Comparison of ENCODE assay signal across 8 cellular contexts in the genomic region with DNA sequence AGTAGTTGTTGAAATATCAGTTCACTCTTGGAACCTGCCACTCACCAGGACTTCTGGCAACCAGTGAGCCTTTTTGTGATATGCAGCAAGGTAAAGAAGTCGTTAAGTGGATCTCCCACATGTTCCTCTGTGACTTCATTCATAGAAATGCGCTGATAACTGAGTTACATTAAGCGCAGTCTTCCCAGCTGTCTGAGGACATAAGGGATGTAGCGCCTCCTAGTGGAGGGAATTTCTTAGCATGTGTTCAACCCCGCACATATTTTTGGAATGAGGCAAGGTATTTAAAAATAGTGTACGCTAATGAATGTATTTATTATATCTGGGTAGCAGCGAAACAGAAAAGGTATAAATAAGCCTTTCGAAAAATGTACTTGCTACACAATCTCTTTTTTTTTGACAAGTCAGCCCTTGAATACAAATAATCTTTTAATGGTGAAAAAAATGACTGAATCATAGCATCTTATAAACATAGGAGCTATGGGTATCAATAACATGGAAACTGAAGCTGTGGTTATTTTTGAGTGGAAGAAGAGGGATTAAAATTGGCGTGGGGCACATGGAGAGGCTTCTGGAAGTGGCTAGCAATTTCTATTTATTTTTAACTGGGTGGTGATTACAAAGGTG. TPM values are rescaled to one million over a fixed set of nuclear protein-coding genes. Genes with fewer than 3 reads are reported as not detected.
DNase-seq lines count a peak whose midpoint lies in the region; ATAC-seq and TF ChIP-seq lines count a peak whose summit lies in the region.

No MANE protein-coding gene starts in this region.

- no peaks in the 10 kb centered on the region for H3K36me3 Mint-ChIP-seq in WTC11

- peaks cover 2% of the 10 kb centered on the region for H3K79me2 ChIP-seq in ACC112 (ENCODE audit: control insufficient read depth, insufficient read depth, low read length, unreplicated experiment)

- peak overlapping the region; percentile 11; the same call in 1 of the 2 replicates for H3K4me3 ChIP-seq in ACC112 (ENCODE audit: low read depth, low read length)
- H3K4me3 ChIP-seq in fibroblast of the aortic adventitia (ENCODE audit: low read depth, low read length) = no peak overlapping the region
- no peak overlapping the region for H3K4me3 ChIP-seq in neuronal stem cell (ENCODE audit: low read length in 2 of 2)
- H3K4me3 ChIP-seq in effector memory CD4-positive, alpha-beta T cell (ENCODE audit: insufficient read depth, low read depth, low read length, poor library complexity, severe bottlenecking) = no peak overlapping the region

- H3K36me3 ChIP-seq in ACC112 (ENCODE audit: insufficient read depth, low read length) (no peaks in the 10 kb centered on the region; the same call in 1 of the 2 replicates), neuronal stem cell (replicated peaks in 1 of 2; ENCODE audit: control insufficient read depth in 2 of 2, insufficient read depth in 2 of 2, low read length in 2 of 2) (no peaks in the 10 kb centered on the region)
- no peaks in the 10 kb centered on the region for H3K36me3 ChIP-seq in effector memory CD4-positive, alpha-beta T cell (ENCODE audit: control insufficient read depth, insufficient read depth, low read length)

- H3K4me3 Mint-ChIP-seq in WTC11 = no peak overlapping the region

- H3K27me3 Mint-ChIP-seq in WTC11 (ENCODE audit: low read depth) = no peaks in the 10 kb centered on the region

- H3K18ac ChIP-seq in neuronal stem cell (ENCODE audit: low read length) = no peak overlapping the region

- H3K23ac ChIP-seq in neuronal stem cell (ENCODE audit: low read depth, low read length, poor library complexity) = no peak overlapping the region

- peak; percentile 84 for TF ChIP-seq CTCF in GM12873 (IDR thresholded peaks at IDR 0.05; ENCODE audit: insufficient read depth, low read depth, low read length, missing control alignments)
- TF ChIP-seq CTCF in WTC11 (IDR thresholded peaks at IDR 0.05) = peak; percentile 84
- TF ChIP-seq CTCF in fibroblast of the aortic adventitia (IDR thresholded peaks at IDR 0.05; ENCODE audit: insufficient read depth, low read length) = peak; percentile 75

- H4K8ac ChIP-seq in neuronal stem cell (ENCODE audit: low read depth, low read length) = no peak overlapping the region

- H2AFZ ChIP-seq in ACC112 (ENCODE audit: low read length, unreplicated experiment) (peak overlapping the region; percentile 17), neuronal stem cell (ENCODE audit: low read length) (no peak overlapping the region)

- H3K79me1 ChIP-seq in neuronal stem cell (ENCODE audit: low read depth, low read length) = no peaks in the 10 kb centered on the region

- CTCF ChIA-PET in WTC11 (lab: Charles Lee) = interaction anchor here (0.5 to 3.0 kb wide), 19 partner anchors 13 to 1219 kb away, joined by 3 to 16 read pairs (median 4); a partner anchor contains a TSS

- peaks cover 42% of the 10 kb centered on the region for H3K4me1 ChIP-seq in ACC112 (ENCODE audit: control insufficient read depth, insufficient read depth, low read length, unreplicated experiment)
- peaks cover 0 to 6% of the 10 kb centered on the region in 2 donors for H3K4me1 ChIP-seq in neuronal stem cell (ENCODE audit: control insufficient read depth in 2 of 2, insufficient read depth in 1 of 2, low read depth in 1 of 2, low read length in 2 of 2)
- no peaks in the 10 kb centered on the region for H3K4me1 ChIP-seq in effector memory CD4-positive, alpha-beta T cell (ENCODE audit: control insufficient read depth, insufficient read depth, low read length, poor library complexity, severe bottlenecking)

- no peak overlapping the region for H3K4me2 ChIP-seq in neuronal stem cell (ENCODE audit: insufficient read depth, low read length, poor library complexity, severe bottlenecking)

- H3K27ac Mint-ChIP-seq in WTC11 = no peak overlapping the region

- H2BK5ac ChIP-seq in neuronal stem cell (ENCODE audit: low read length) = no peak overlapping the region

- POLR2A ChIA-PET in WTC11 (lab: Charles Lee) = interaction anchor here (0.7 kb wide), 1 partner anchor 36 kb away, joined by 3 read pairs; no protein-coding TSS in a partner anchor

- H2BK12ac ChIP-seq in neuronal stem cell (ENCODE audit: low read length) = no peak overlapping the region

- H4K91ac ChIP-seq in neuronal stem cell (ENCODE audit: low read depth, low read length, poor library complexity) = no peak overlapping the region

- H3K14ac ChIP-seq in neuronal stem cell (ENCODE audit: low read length) = no peak overlapping the region

- no peak overlapping the region for H2AK5ac ChIP-seq in neuronal stem cell (ENCODE audit: low read depth, low read length)

- H3K27me3 ChIP-seq in ACC112 (ENCODE audit: insufficient read depth, low read length) = no peaks in the 10 kb centered on the region
- no peaks in the 10 kb centered on the region for H3K27me3 ChIP-seq in neuronal stem cell (ENCODE audit: control insufficient read depth in 3 of 3, insufficient read depth in 3 of 3, low read depth in 1 of 3, low read length in 3 of 3)
- peaks cover 6% of the 10 kb centered on the region for H3K27me3 ChIP-seq in effector memory CD4-positive, alpha-beta T cell (replicated peaks; ENCODE audit: control insufficient read depth, insufficient read depth, low read length, poor library complexity, severe bottlenecking)

- no CpG with 5 or more reads among the region's 9 CpGs for WGBS in neuronal stem cell (ENCODE audit: extremely low coverage in 2 of 2, insufficient read length in 2 of 2, insufficient replicate concordance in 1 of 2), 2 donors

- peaks cover 13% of the 10 kb centered on the region for H3K4me1 Mint-ChIP-seq in WTC11

- peaks cover 6% of the 10 kb centered on the region; the same call in 1 of the 2 replicates for H3K9me3 Mint-ChIP-seq in WTC11

- ATAC-seq in HG03342 (IDR thresholded peaks at IDR 0.05; ENCODE audit: unreplicated experiment) (peak; percentile 89), WTC11 (peak; percentile 78)

- H3K9ac ChIP-seq in neuronal stem cell (ENCODE audit: low read depth, low read length, poor library complexity) = no peak overlapping the region

- peak overlapping the region; percentile 94 for H3K27ac ChIP-seq in ACC112 (ENCODE audit: low read depth, low read length)
- no peak overlapping the region for H3K27ac ChIP-seq in neuronal stem cell (replicated peaks; ENCODE audit: low read length)
- no peak overlapping the region for H3K27ac ChIP-seq in effector memory CD4-positive, alpha-beta T cell (ENCODE audit: insufficient read depth, low read length, poor library complexity, severe bottlenecking)

- no peaks in the 10 kb centered on the region for H3K9me3 ChIP-seq in neuronal stem cell (replicated peaks in 1 of 2; ENCODE audit: control insufficient read depth in 2 of 2, insufficient read depth in 1 of 2, low read depth in 1 of 2, low read length in 2 of 2)
- no peaks in the 10 kb centered on the region for H3K9me3 ChIP-seq in effector memory CD4-positive, alpha-beta T cell (ENCODE audit: control insufficient read depth, low read length)

- peak; percentile 76 for DNase-seq in NCI-H2227 (lab: John Stamatoyannopoulos, UW; ENCODE audit: unreplicated experiment)
- peak; percentile 62 for DNase-seq in WTC11 (ENCODE audit: low spot score)
- DNase-seq in fibroblast of the aortic adventitia (ENCODE audit: low read depth) = peak; percentile 98
- DNase-seq in neuronal stem cell (ENCODE audit: low spot score) = peak; percentile 91
- no peak for DNase-seq in effector memory CD4-positive, alpha-beta T cell

- H3K4ac ChIP-seq in neuronal stem cell (ENCODE audit: low read length) = no peak overlapping the region

- no peak overlapping the region for H2BK120ac ChIP-seq in neuronal stem cell (ENCODE audit: low read depth, low read length)

- H2BK15ac ChIP-seq in neuronal stem cell (ENCODE audit: low read length) = no peak overlapping the region

TF ChIP-seq in WTC11, 78 proteins besides CTCF, POLR2A, EP300 and RAD21 (continues in another document):
- TF ChIP-seq CREM (CRISPR knock-in tag; IDR thresholded peaks at IDR 0.05) (no peak), TEAD4 (CRISPR knock-in tag; IDR thresholded peaks at IDR 0.05) (peak; percentile 88; the same call in 1 of the 2 replicates), TEAD1 (CRISPR knock-in tag; IDR thresholded peaks at IDR 0.05) (peak; percentile 98)
- TF ChIP-seq, protein P1, sequence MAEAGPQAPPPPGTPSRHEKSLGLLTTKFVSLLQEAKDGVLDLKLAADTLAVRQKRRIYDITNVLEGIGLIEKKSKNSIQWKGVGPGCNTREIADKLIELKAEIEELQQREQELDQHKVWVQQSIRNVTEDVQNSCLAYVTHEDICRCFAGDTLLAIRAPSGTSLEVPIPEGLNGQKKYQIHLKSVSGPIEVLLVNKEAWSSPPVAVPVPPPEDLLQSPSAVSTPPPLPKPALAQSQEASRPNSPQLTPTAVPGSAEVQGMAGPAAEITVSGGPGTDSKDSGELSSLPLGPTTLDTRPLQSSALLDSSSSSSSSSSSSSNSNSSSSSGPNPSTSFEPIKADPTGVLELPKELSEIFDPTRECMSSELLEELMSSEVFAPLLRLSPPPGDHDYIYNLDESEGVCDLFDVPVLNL (CRISPR knock-in tag; IDR thresholded peaks at IDR 0.05; ENCODE audit: borderline replicate concordance, low read depth) = no peak
- TF ChIP-seq, protein P2, sequence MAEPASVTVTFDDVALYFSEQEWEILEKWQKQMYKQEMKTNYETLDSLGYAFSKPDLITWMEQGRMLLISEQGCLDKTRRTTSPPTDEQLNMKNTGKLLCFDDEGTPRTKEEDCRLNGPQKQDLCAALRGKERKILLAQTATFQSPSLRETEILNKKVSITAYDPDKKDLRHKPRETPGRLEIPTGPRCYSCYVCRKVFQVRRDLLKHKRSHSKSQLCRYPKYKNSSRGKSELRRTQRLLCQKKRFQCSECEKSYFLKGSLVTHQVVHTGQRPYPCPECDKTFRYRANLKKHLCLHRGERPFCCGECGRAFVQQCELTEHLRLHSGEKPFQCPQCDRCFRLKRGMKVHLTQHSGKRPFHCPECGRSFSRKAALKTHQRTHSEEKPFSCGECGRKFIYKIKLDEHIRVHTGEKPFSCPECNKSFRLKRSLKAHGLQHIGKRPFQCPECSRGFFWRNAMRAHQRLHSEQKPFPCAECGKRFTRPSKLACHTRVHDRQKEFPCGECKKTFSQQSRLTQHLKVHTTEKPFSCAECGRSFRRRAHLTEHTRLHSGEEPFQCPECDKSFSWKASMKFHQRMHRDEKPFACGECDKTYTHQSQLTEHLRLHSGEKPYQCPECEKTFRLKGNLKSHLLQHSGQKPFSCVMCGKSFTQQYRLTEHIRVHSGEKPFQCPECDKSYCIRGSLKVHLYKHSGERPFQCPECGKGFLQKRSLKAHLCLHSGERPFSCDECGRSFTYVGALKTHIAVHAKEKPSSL (CRISPR knock-in tag; conservative IDR thresholded peaks at IDR 0.05) = no peak

RNA-seq across cellular contexts. Expression of a gene that starts 38.0 kb away (rescaled TPM):
- total RNA-seq in WTC11 (2021) = 7.0 to 7.3 TPM (median 7.2 TPM) in 3 replicates
- 4.2 and 5.0 TPM in 2 replicates for total RNA-seq in fibroblast of the aortic adventitia (ENCODE audit: low replicate concordance)
- 5.6 TPM for polyA plus RNA-seq in neuronal stem cell (2013, experiment 1 of 2)
- polyA plus RNA-seq in neuronal stem cell (2013, experiment 2 of 2) = 5.1 TPM

Comparison
In these comparisons a context has a peak if more than half of its experiments do, and no peak if none do; other contexts are left out.
1. DNase-seq: peak in NCI-H2227 (single experiment), WTC11 (single experiment), fibroblast of the aortic adventitia (single experiment) and neuronal stem cell (single experiment); none in effector memory CD4-positive, alpha-beta T cell (0 of 3).
2. Peak in every context shown above with its lines, with median percentiles within 50 percentile points of each other: CTCF ChIP-seq.